In the genomic region with DNA sequence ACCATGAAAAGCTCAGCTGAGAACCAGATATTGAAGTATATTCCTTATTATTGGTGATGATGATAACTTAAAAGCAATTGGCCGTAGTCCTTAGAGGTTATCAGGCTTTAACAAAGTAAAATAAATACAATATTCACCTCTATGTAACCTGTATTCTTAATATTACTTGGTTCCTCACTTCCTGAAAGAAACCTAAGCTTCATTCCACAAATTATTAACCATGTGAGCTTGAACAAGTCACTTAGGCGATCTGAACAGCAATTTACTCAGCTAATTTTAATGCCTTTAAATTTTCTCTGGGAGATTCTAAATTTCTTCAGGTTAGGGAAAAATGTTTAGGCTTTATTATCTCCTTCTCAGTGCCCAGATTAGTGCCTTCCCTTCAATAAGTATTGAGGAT, we compare ENCODE assay signal across 1 cellular context.
TF ChIP-seq lines count a peak whose summit lies in the region.

No MANE protein-coding gene starts in this region.

TF ChIP-seq in GM23338, 12 proteins besides CTCF, POLR2A, EP300 and RAD21 (continued from another document):
- TF ChIP-seq, protein P1, sequence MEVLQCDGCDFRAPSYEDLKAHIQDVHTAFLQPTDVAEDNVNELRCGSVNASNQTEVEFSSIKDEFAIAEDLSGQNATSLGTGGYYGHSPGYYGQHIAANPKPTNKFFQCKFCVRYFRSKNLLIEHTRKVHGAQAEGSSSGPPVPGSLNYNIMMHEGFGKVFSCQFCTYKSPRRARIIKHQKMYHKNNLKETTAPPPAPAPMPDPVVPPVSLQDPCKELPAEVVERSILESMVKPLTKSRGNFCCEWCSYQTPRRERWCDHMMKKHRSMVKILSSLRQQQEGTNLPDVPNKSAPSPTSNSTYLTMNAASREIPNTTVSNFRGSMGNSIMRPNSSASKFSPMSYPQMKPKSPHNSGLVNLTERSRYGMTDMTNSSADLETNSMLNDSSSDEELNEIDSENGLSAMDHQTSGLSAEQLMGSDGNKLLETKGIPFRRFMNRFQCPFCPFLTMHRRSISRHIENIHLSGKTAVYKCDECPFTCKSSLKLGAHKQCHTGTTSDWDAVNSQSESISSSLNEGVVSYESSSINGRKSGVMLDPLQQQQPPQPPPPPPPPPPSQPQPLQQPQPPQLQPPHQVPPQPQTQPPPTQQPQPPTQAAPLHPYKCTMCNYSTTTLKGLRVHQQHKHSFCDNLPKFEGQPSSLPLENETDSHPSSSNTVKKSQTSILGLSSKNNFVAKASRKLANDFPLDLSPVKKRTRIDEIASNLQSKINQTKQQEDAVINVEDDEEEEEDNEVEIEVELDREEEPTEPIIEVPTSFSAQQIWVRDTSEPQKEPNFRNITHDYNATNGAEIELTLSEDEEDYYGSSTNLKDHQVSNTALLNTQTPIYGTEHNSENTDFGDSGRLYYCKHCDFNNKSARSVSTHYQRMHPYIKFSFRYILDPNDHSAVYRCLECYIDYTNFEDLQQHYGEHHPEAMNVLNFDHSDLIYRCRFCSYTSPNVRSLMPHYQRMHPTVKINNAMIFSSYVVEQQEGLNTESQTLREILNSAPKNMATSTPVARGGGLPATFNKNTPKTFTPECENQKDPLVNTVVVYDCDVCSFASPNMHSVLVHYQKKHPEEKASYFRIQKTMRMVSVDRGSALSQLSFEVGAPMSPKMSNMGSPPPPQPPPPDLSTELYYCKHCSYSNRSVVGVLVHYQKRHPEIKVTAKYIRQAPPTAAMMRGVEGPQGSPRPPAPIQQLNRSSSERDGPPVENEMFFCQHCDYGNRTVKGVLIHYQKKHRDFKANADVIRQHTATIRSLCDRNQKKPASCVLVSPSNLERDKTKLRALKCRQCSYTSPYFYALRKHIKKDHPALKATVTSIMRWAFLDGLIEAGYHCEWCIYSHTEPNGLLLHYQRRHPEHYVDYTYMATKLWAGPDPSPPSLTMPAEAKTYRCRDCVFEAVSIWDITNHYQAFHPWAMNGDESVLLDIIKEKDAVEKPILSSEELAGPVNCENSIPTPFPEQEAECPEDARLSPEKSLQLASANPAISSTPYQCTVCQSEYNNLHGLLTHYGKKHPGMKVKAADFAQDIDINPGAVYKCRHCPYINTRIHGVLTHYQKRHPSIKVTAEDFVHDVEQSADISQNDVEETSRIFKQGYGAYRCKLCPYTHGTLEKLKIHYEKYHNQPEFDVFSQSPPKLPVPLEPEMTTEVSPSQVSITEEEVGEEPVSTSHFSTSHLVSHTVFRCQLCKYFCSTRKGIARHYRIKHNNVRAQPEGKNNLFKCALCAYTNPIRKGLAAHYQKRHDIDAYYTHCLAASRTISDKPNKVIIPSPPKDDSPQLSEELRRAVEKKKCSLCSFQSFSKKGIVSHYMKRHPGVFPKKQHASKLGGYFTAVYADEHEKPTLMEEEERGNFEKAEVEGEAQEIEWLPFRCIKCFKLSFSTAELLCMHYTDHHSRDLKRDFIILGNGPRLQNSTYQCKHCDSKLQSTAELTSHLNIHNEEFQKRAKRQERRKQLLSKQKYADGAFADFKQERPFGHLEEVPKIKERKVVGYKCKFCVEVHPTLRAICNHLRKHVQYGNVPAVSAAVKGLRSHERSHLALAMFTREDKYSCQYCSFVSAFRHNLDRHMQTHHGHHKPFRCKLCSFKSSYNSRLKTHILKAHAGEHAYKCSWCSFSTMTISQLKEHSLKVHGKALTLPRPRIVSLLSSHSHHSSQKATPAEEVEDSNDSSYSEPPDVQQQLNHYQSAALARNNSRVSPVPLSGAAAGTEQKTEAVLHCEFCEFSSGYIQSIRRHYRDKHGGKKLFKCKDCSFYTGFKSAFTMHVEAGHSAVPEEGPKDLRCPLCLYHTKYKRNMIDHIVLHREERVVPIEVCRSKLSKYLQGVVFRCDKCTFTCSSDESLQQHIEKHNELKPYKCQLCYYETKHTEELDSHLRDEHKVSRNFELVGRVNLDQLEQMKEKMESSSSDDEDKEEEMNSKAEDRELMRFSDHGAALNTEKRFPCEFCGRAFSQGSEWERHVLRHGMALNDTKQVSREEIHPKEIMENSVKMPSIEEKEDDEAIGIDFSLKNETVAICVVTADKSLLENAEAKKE (CRISPR knock-in tag; IDR thresholded peaks at IDR 0.05) = no peak
